ENCODE assay signal across 8 cellular contexts in the genomic region with DNA sequence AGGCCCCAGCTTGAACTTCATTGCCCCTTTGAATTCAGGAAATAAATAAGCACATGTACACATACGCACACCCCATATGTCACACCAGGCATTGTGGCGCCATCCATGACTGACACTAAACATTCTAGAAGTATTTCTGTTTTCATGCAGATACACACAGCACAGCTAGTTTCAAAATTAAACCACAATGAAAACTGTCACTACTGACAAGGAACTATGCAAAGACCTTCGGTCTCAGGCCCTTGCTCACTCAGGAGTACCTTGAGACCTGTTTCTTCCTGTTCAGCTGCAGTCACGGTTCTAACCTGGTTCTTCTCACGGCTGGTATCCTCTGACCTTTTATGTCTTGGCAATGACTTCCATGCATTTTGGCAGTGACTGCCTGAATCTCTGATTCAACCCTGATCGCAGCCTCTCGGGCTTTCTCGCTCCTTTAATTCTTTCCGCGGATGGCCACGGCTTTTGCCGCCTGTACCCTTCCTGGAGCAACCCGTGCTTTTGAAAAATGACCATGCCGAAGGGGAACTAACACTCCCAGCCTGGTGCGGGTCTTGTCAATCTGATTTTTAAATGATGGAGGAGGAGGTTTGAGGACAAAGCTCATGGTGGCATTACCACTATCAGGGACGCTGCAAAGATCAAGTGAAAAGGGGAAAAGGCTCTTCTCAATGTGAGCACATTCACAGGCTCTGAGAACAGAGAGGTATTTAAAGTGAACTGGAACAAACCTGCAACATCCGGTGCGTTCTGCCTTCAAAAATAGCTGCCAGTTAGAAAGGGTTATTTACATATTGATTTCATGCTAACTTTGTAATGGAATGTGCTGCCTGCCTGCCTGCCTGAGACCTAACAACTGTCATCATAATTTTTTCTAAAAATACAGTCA.
DNase-seq lines count a peak whose midpoint lies in the region; ATAC-seq, FAIRE-seq and TF ChIP-seq lines count a peak whose summit lies in the region.

No MANE protein-coding gene starts in this region.

- TF ChIP-seq EP300 in HepG2 (IDR thresholded peaks at IDR 0.05; ENCODE audit: low read depth in 2 of 2, low read length in 2 of 2) = no peak
- no peak for TF ChIP-seq EP300 in HepG2 (CRISPR knock-in tag; IDR thresholded peaks at IDR 0.05; ENCODE audit: borderline replicate concordance)

- H3K36me3 Mint-ChIP-seq in activated CD4-positive, alpha-beta memory T cell treated with anti-CD3 and anti-CD28 coated beads, Interleukin-2, amount 10 ng/mL, durations not matched to agents 7 days and 5 days (ENCODE audit: low read depth) = no peaks in the 10 kb centered on the region

- intact Hi-C loops in HepG2 (cut with micrococcal nuclease; ENCODE audit: unreplicated experiment) = no loop called here
- intact Hi-C loops in tibial artery (cut with DNase I; ENCODE audit: low total_unique reads) = no loop called here

- no peak for TF ChIP-seq POLR2A in HepG2 (IDR thresholded peaks at IDR 0.05; ENCODE audit: insufficient read depth in 1 of 2, low read depth in 2 of 2, low read length in 2 of 2)

- TF ChIP-seq RAD21 in HepG2 (CRISPR knock-in tag; IDR thresholded peaks at IDR 0.05) = no peak

- 48% methylated on average over 18 of the region's 18 CpGs for WGBS in HepG2 (ENCODE audit: low lambda C conversion rate)

- in situ Hi-C loops in HepG2 (cut with HindIII; ENCODE audit: extremely low pct_ligation_motif_present, low pct_unique_long_range_greater_than_20kb) = no loop called here

- no peak overlapping the region for H3K4me2 ChIP-seq in HepG2 (ENCODE audit: low read depth, low read length)

- no TSS peak for BruUV-seq in HepG2 (replicated peaks; lab: Mats Ljungman, UMichigan)

- H3K27me3 ChIP-seq in HepG2 (ENCODE audit: control insufficient read depth in 1 of 2, insufficient read depth in 2 of 2, low read length in 2 of 2) (peaks cover 0 to 31% of the 10 kb centered on the region in 2 experiments; a peak in 2 of 5 replicates), tibial artery (peaks cover 0 to 23% of the 10 kb centered on the region in 2 donors)

- H2AFZ ChIP-seq in HepG2 (ENCODE audit: low read length) = no peak overlapping the region

- no peak overlapping the region for H3K27ac Mint-ChIP-seq in activated CD4-positive, alpha-beta memory T cell treated with anti-CD3 and anti-CD28 coated beads, Interleukin-2, amount 10 ng/mL, durations not matched to agents 7 days and 5 days

- ATAC-seq in GM19468 (IDR thresholded peaks at IDR 0.05; ENCODE audit: extremely low read depth, unreplicated experiment) = peak; percentile 64
- peak; percentile 78 for ATAC-seq in HG03442 (IDR thresholded peaks at IDR 0.05; ENCODE audit: unreplicated experiment)
- no peak for ATAC-seq in HepG2

- FAIRE-seq in HepG2 (lab: Jason Lieb, UNC) = no peak

- H3K36me3 ChIP-seq in HepG2 (replicated peaks in 1 of 2; ENCODE audit: control insufficient read depth in 1 of 2, insufficient read depth in 2 of 2, low read length in 2 of 2) = no peaks in the 10 kb centered on the region
- no peaks in the 10 kb centered on the region for H3K36me3 ChIP-seq in tibial artery

- no peak overlapping the region for H3K9ac ChIP-seq in HepG2 (ENCODE audit: insufficient read depth, low read depth, low read length)

- TF ChIP-seq CTCF in GM10266 (IDR thresholded peaks at IDR 0.05; ENCODE audit: control insufficient read depth, insufficient read depth, low read depth, missing control alignments) (no peak), HepG2 (CRISPR knock-in tag; IDR thresholded peaks at IDR 0.05) (no peak), tibial artery (IDR thresholded peaks at IDR 0.05) (no peak)

- POLR2A ChIA-PET in activated CD4-positive, alpha-beta memory T cell treated with anti-CD3 and anti-CD28 coated beads, Interleukin-2, amount 10 ng/mL, durations not matched to agents 7 days and 5 days (lab: Charles Lee) = no interaction called here
- POLR2A ChIA-PET in HepG2 (lab: Yijun Ruan, JAX) = no interaction called here

- H3K27ac ChIP-seq in HepG2 (ENCODE audit: extremely low read length, insufficient read depth, low read length) (no peak overlapping the region), tibial artery (no peak overlapping the region)

- H3K79me2 ChIP-seq in HepG2 (ENCODE audit: insufficient read depth, low read length) = no peaks in the 10 kb centered on the region

- H3K4me3 Mint-ChIP-seq in activated CD4-positive, alpha-beta memory T cell treated with anti-CD3 and anti-CD28 coated beads, Interleukin-2, amount 10 ng/mL, durations not matched to agents 7 days and 5 days = no peak overlapping the region

- H3K4me1 Mint-ChIP-seq in activated CD4-positive, alpha-beta memory T cell treated with anti-CD3 and anti-CD28 coated beads, Interleukin-2, amount 10 ng/mL, durations not matched to agents 7 days and 5 days = peaks cover 4% of the 10 kb centered on the region

- H3K4me3 ChIP-seq in HepG2 (replicated peaks in 1 of 3; ENCODE audit: insufficient read depth in 1 of 3, low read depth in 2 of 3, low read length in 3 of 3) = no peak overlapping the region
- H3K4me3 ChIP-seq in tibial artery = no peak overlapping the region

- DNase-seq in GM10266 (ENCODE audit: extremely low spot score) (peak; percentile 89), iPS-NIHi11 (ENCODE audit: low spot score) (peak; percentile 22), HepG2 (ENCODE audit: low spot score) (no peak), tibial artery (no peak), dermis blood vessel endothelial cell (no peak)
- no peak for DNase-seq in activated CD4-positive, alpha-beta memory T cell treated with anti-CD3 and anti-CD28 coated beads, Interleukin-2, amount 10 ng/mL, durations not matched to agents 7 days and 5 days

- H4K20me1 ChIP-seq in HepG2 (ENCODE audit: insufficient read depth, low read length) = no peaks in the 10 kb centered on the region

- CTCF ChIA-PET in activated CD4-positive, alpha-beta memory T cell treated with anti-CD3 and anti-CD28 coated beads, Interleukin-2, amount 10 ng/mL, durations not matched to agents 7 days and 5 days (lab: Charles Lee) = no interaction called here
- CTCF ChIA-PET in HepG2 (lab: Yijun Ruan, JAX; ENCODE audit: low intra/inter-chr PET ratio, low total read pairs) = no interaction called here

- H3K9me3 Mint-ChIP-seq in activated CD4-positive, alpha-beta memory T cell treated with anti-CD3 and anti-CD28 coated beads, Interleukin-2, amount 10 ng/mL, durations not matched to agents 7 days and 5 days = no peaks in the 10 kb centered on the region

- H3K27me3 Mint-ChIP-seq in activated CD4-positive, alpha-beta memory T cell treated with anti-CD3 and anti-CD28 coated beads, Interleukin-2, amount 10 ng/mL, durations not matched to agents 7 days and 5 days = peaks cover 64% of the 10 kb centered on the region

- no peaks in the 10 kb centered on the region for H3K9me3 ChIP-seq in HepG2 (ENCODE audit: low read length)
- peaks cover 0 to 5% (median 3%) of the 10 kb centered on the region in 3 donors for H3K9me3 ChIP-seq in tibial artery

- no peaks in the 10 kb centered on the region for H3K4me1 ChIP-seq in HepG2 (ENCODE audit: insufficient read depth, low read length)
- H3K4me1 ChIP-seq in tibial artery = peaks cover 0 to 6% (median 3%) of the 10 kb centered on the region in 4 donors

TF ChIP-seq in HepG2, 621 proteins besides CTCF, POLR2A, EP300 and RAD21:
- TF ChIP-seq ZNF446 (CRISPR knock-in tag; IDR thresholded peaks at IDR 0.05) (no peak), JUNB (CRISPR knock-in tag; IDR thresholded peaks at IDR 0.05; ENCODE audit: borderline replicate concordance) (no peak), MBNL3 (CRISPR knock-in tag; conservative IDR thresholded peaks at IDR 0.05) (no peak)
- TF ChIP-seq, protein P1, sequence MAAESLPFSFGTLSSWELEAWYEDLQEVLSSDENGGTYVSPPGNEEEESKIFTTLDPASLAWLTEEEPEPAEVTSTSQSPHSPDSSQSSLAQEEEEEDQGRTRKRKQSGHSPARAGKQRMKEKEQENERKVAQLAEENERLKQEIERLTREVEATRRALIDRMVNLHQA (CRISPR knock-in tag; IDR thresholded peaks at IDR 0.05) = no peak

Comparison
In these comparisons a context has a peak if more than half of its experiments do, and no peak if none do; other contexts are left out.
1. DNase-seq: peak in GM10266 (single experiment) and iPS-NIHi11 (single experiment); none in activated CD4-positive, alpha-beta memory T cell treated with anti-CD3 and anti-CD28 coated beads, Interleukin-2, amount 10 ng/mL, durations not matched to agents 7 days and 5 days (single experiment), HepG2 (single experiment), tibial artery (0 of 2) and dermis blood vessel endothelial cell (single experiment).